ENCODE assay signal across 11 cellular contexts in genomic region chrX:133698298-133698697, GRCh38.
DNase-seq lines count a peak whose midpoint lies in the region; ATAC-seq and TF ChIP-seq lines count a peak whose summit lies in the region.
"Had no signal": no experiment of that assay in that cellular context is flagged by ENCODE, and none has a peak within 500 bp of the region (broad histone marks: within the 10 kb centered on the region; RNA-seq: fewer than 3 reads in every experiment).

No MANE protein-coding gene starts in this region.

- H3K27me3 ChIP-seq in HUES48 (ENCODE audit: control insufficient read depth, insufficient read depth, low read length) (peaks cover 14% of the 10 kb centered on the region), brain microvascular endothelial cell (replicated peaks) (no peaks in the 10 kb centered on the region)

- in situ Hi-C loops in brain microvascular endothelial cell (cut with HindIII; ENCODE audit: low pct_ligation_motif_present, low sequenced_read_pairs): no loop called here

- TF ChIP-seq CTCF in AG09319 (IDR thresholded peaks at IDR 0.05; ENCODE audit: low read depth, low read length): peak; percentile 32
- TF ChIP-seq CTCF in brain microvascular endothelial cell (IDR thresholded peaks at IDR 0.05; ENCODE audit: low read depth, low read length, missing control alignments): peak; percentile 16

- no peak overlapping the region for H3K4me3 ChIP-seq in HUES48 (ENCODE audit: low read depth, low read length)
- no peak overlapping the region for H3K4me3 ChIP-seq in brain microvascular endothelial cell (ENCODE audit: low read depth, low read length)

- H3K4me1 ChIP-seq in HUES48 (ENCODE audit: control insufficient read depth, insufficient read depth, low read length): peaks cover 45% of the 10 kb centered on the region

- DNase-seq in AG09319 (ENCODE audit: extremely low read depth, low read depth) (no peak), brain microvascular endothelial cell (peak; percentile 35), left kidney (ENCODE audit: low read depth, low spot score) (peak; percentile 15), left lobe of liver (ENCODE audit: low spot score) (no peak)
- DNase-seq: activated CD4-positive, alpha-beta T cell treated with anti-CD3 and anti-CD28 coated beads for 48 hours; activated naive CD8-positive, alpha-beta T cell treated with anti-CD3 and anti-CD28 coated beads, Interleukin-2, amount 10 ng/mL, durations not matched to agents 7 days and 5 days had no signal

- H3K9ac ChIP-seq in HUES48 (ENCODE audit: low read depth, low read length): no peak overlapping the region

- ATAC-seq in HG03439 (IDR thresholded peaks at IDR 0.05; ENCODE audit: unreplicated experiment) (no peak), HG03442 (IDR thresholded peaks at IDR 0.05; ENCODE audit: unreplicated experiment) (no peak), left lobe of liver (no peak), HG02970 (IDR thresholded peaks at IDR 0.05; ENCODE audit: low FRiP score, unreplicated experiment) (no peak)
- ATAC-seq: Right ventricle myocardium inferior had no signal

- no peaks in the 10 kb centered on the region for H3K9me3 ChIP-seq in HUES48 (ENCODE audit: control insufficient read depth, insufficient read depth, low read length)

- H3K27ac ChIP-seq in HUES48 (ENCODE audit: low read depth, low read length): peak overlapping the region; percentile 21
- no peak overlapping the region for H3K27ac ChIP-seq in brain microvascular endothelial cell

- no peaks in the 10 kb centered on the region for H3K36me3 ChIP-seq in HUES48 (ENCODE audit: control insufficient read depth, insufficient read depth, low read length)
- no peaks in the 10 kb centered on the region for H3K36me3 ChIP-seq in brain microvascular endothelial cell (replicated peaks)

Comparison
In these comparisons a context has a peak if more than half of its experiments do, and no peak if none do; other contexts are left out.
1. DNase-seq: peak in brain microvascular endothelial cell (single experiment) and left kidney (single experiment); none in AG09319 (single experiment) and left lobe of liver (single experiment).